Comparison of ENCODE assay signal across 11 cellular contexts in the genomic region with DNA sequence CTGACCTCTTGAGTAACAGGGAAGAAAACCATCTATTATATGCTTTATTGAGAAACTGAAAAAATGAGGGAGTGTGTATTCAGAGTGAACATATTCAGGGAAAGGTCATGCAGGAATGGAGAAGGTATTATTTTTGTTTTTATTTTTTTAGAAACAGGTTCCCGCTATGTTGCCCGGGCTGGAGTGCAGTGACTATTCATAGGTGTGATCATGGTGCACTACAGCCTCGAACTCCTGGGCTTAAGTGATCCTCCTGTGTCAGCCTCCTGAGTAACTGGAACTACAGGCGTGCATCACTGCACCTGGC. TPM values are rescaled to one million over a fixed set of nuclear protein-coding genes. Genes with fewer than 3 reads are reported as not detected.
A peak's percentile ranks its signal among the peaks of the same experiment; 100 is the strongest.
DNase-seq lines count a peak whose midpoint lies in the region; ATAC-seq, FAIRE-seq and TF ChIP-seq lines count a peak whose summit lies in the region.
"Had no signal": no experiment of that assay in that cellular context is flagged by ENCODE, and none has a peak within 500 bp of the region (broad histone marks: within the 10 kb centered on the region; RNA-seq: fewer than 3 reads in every experiment).

No MANE protein-coding gene starts in this region.

- in situ Hi-C loops in K562 (cut with MboI), result loop anchor here (5.0 kb wide), 2 partner anchors 142 to 427 kb away; no protein-coding TSS in a partner anchor

- no peak for DNase-seq in activated CD4-positive, alpha-beta T cell treated with anti-CD3 and anti-CD28 coated beads for 36 hours
- no peak for DNase-seq in activated CD4-positive, alpha-beta T cell treated with anti-CD3 and anti-CD28 coated beads, Interleukin-2, amount 10 ng/mL, durations not matched to agents 24 days and 14 days
- DNase-seq in HCT116 (ENCODE audit: low read depth, low spot score) (no peak), K562 (ENCODE audit: extremely low read depth in 1 of 4, low spot score in 3 of 4) (no peak), kidney tubule cell (ENCODE audit: low spot score) (no peak), DMS 273 treated with DMSO at 0.1 percent for 48 hours (lab: John Stamatoyannopoulos, UW) (no peak)
- DNase-seq in naive thymus-derived CD8-positive, alpha-beta T cell, result no peak

- TF ChIP-seq POLR2A in HCT116 (IDR thresholded peaks at IDR 0.05; ENCODE audit: borderline replicate concordance, extremely low read depth, insufficient read depth, insufficient read length) (no peak), K562 (conservative IDR thresholded peaks at IDR 0.05) (no peak)

- intact Hi-C loops in activated CD4-positive, alpha-beta T cell treated with anti-CD3 and anti-CD28 coated beads for 36 hours (cut with DNase I, micrococcal nuclease), result loop anchor here (1.0 to 10.0 kb wide), 4 partner anchors 140 to 426 kb away; no protein-coding TSS in a partner anchor
- intact Hi-C loops in activated CD4-positive, alpha-beta T cell treated with anti-CD3 and anti-CD28 coated beads, Interleukin-2, amount 10 ng/mL, durations not matched to agents 24 days and 14 days (cut with micrococcal nuclease), result loop anchor here (1.0 to 10.0 kb wide), 2 partner anchors 140 to 260 kb away; no protein-coding TSS in a partner anchor
- intact Hi-C loops in HCT116 (cut with micrococcal nuclease), result loop anchor here (1.0 to 10.0 kb wide), 4 partner anchors 140 to 427 kb away; a partner anchor contains a TSS
- intact Hi-C loops in K562 (cut with micrococcal nuclease), result loop anchor here (1.0 to 5.0 kb wide), 5 partner anchors 48 to 426 kb away; a partner anchor contains a TSS

- no peaks in the 10 kb centered on the region for H3K9me1 ChIP-seq in K562 (ENCODE audit: control insufficient read depth, insufficient read depth, low read length)

- H3K4me3 Mint-ChIP-seq in activated CD4-positive, alpha-beta T cell treated with anti-CD3 and anti-CD28 coated beads for 36 hours, result no peak overlapping the region
- no peak overlapping the region for H3K4me3 Mint-ChIP-seq in activated CD4-positive, alpha-beta T cell treated with anti-CD3 and anti-CD28 coated beads, Interleukin-2, amount 10 ng/mL, durations not matched to agents 24 days and 14 days
- no peak overlapping the region for H3K4me3 Mint-ChIP-seq in naive thymus-derived CD8-positive, alpha-beta T cell
- H3K4me3 Mint-ChIP-seq: endodermal cell had no signal

- peaks cover 5% of the 10 kb centered on the region for H3K36me3 Mint-ChIP-seq in activated CD4-positive, alpha-beta T cell treated with anti-CD3 and anti-CD28 coated beads for 36 hours (ENCODE audit: low read depth)
- peaks cover 8% of the 10 kb centered on the region for H3K36me3 Mint-ChIP-seq in activated CD4-positive, alpha-beta T cell treated with anti-CD3 and anti-CD28 coated beads, Interleukin-2, amount 10 ng/mL, durations not matched to agents 24 days and 14 days (ENCODE audit: low read depth)
- peaks cover 0 to 10% (median 0%) of the 10 kb centered on the region in 3 donors for H3K36me3 Mint-ChIP-seq in naive thymus-derived CD8-positive, alpha-beta T cell

- no peaks in the 10 kb centered on the region for H4K20me1 ChIP-seq in HCT116 (ENCODE audit: insufficient read depth)
- H4K20me1 ChIP-seq in K562 (replicated peaks; ENCODE audit: control insufficient read depth, insufficient read depth, low read length), result no peaks in the 10 kb centered on the region

- FAIRE-seq in K562 (lab: Jason Lieb, UNC), result no peak

- H3K9me3 Mint-ChIP-seq in activated CD4-positive, alpha-beta T cell treated with anti-CD3 and anti-CD28 coated beads for 36 hours (ENCODE audit: low read depth), result no peaks in the 10 kb centered on the region
- no peaks in the 10 kb centered on the region for H3K9me3 Mint-ChIP-seq in activated CD4-positive, alpha-beta T cell treated with anti-CD3 and anti-CD28 coated beads, Interleukin-2, amount 10 ng/mL, durations not matched to agents 24 days and 14 days
- H3K9me3 Mint-ChIP-seq in naive thymus-derived CD8-positive, alpha-beta T cell, result no peaks in the 10 kb centered on the region
- H3K9me3 Mint-ChIP-seq: endodermal cell had no signal

- H3K27me3 ChIP-seq in HCT116 (ENCODE audit: insufficient read depth, low read length) (no peaks in the 10 kb centered on the region), K562 (ENCODE audit: control insufficient read depth in 2 of 2, insufficient read depth in 2 of 2, low read length in 2 of 2) (no peaks in the 10 kb centered on the region)

- H3K79me2 ChIP-seq in HCT116 (ENCODE audit: insufficient read depth, low read length) (no peaks in the 10 kb centered on the region), K562 (ENCODE audit: control insufficient read depth, insufficient read depth, low read length) (no peaks in the 10 kb centered on the region)

- H3K9me2 ChIP-seq in HCT116 (ENCODE audit: insufficient read depth), result no peaks in the 10 kb centered on the region

- ATAC-seq in activated CD4-positive, alpha-beta T cell treated with anti-CD3 and anti-CD28 coated beads for 36 hours, result no peak
- ATAC-seq in HCT116 (peak; percentile 12; the same call in 1 of the 2 replicates), K562 (no peak), GM19035 (IDR thresholded peaks at IDR 0.05; ENCODE audit: unreplicated experiment) (no peak)
- no peak for ATAC-seq in naive thymus-derived CD8-positive, alpha-beta T cell

- H3K36me3 ChIP-seq in HCT116 (ENCODE audit: control insufficient read depth in 1 of 2, insufficient read depth in 2 of 2, low read length in 2 of 2) (0 out of 4 replicates have a peak, but pooled peaks cover 0 to 4% of the 10 kb centered on the region in 2 experiments), K562 (ENCODE audit: control insufficient read depth, insufficient read depth, low read length) (peaks cover 10% of the 10 kb centered on the region; the same call in 1 of the 3 replicates)
- H3K36me3 ChIP-seq: prostate gland had no signal

- no peak overlapping the region for H2AFZ ChIP-seq in HCT116 (ENCODE audit: low read depth, low read length, poor library complexity, severe bottlenecking)
- H2AFZ ChIP-seq in K562 (ENCODE audit: low read depth, low read length), result no peak overlapping the region
- H2AFZ ChIP-seq: GM23248 had no signal

- H3K27ac ChIP-seq in HCT116 (ENCODE audit: low read depth, low read length) (no peak overlapping the region), K562 (ENCODE audit: extremely low read depth, low read depth, low read length) (peak overlapping the region; percentile 51)
- H3K27ac ChIP-seq: GM23248, prostate gland had no signal

- TF ChIP-seq CTCF in HCT116 (IDR thresholded peaks at IDR 0.05 in 2 of 3, conservative IDR thresholded peaks at IDR 0.05 in 1 of 3; ENCODE audit: borderline replicate concordance in 1 of 3, insufficient read depth in 1 of 3, low read depth in 2 of 3, low read length in 2 of 3) (no peak), K562 (IDR thresholded peaks at IDR 0.05 in 2 of 3, conservative IDR thresholded peaks at IDR 0.05 in 1 of 3; ENCODE audit: insufficient read depth in 2 of 3, low read depth in 1 of 3, low read length in 3 of 3) (no peak)

- POLR2A ChIA-PET in activated CD4-positive, alpha-beta T cell treated with anti-CD3 and anti-CD28 coated beads for 36 hours (lab: Charles Lee), result no interaction called here
- POLR2A ChIA-PET in HCT116 (lab: Charles Lee) (interaction anchor here (0.7 to 1.4 kb wide), 2 partner anchors 9 to 156 kb away, joined by 3 read pairs; no protein-coding TSS in a partner anchor), K562 (lab: Yijun Ruan, JAX) (interaction anchor here (0.6 to 1.4 kb wide), 7 partner anchors 67 to 433 kb away, joined by 3 to 7 read pairs (median 3); no protein-coding TSS in a partner anchor)
- POLR2A ChIA-PET in naive thymus-derived CD8-positive, alpha-beta T cell (lab: Charles Lee), result interaction anchor here (0.6 to 2.8 kb wide), 3 partner anchors 9 to 139 kb away, joined by 3 to 13 read pairs (median 5); a partner anchor contains a TSS

- H3K9ac ChIP-seq in HCT116 (ENCODE audit: low read length), result no peak overlapping the region
- H3K9ac ChIP-seq in K562 (ENCODE audit: insufficient read depth in 1 of 2, low read depth in 2 of 2, low read length in 2 of 2), result no peak overlapping the region
- H3K9ac ChIP-seq: GM23248 had no signal

- peak overlapping the region; percentile 80 for H3K27ac Mint-ChIP-seq in activated CD4-positive, alpha-beta T cell treated with anti-CD3 and anti-CD28 coated beads for 36 hours
- H3K27ac Mint-ChIP-seq in activated CD4-positive, alpha-beta T cell treated with anti-CD3 and anti-CD28 coated beads, Interleukin-2, amount 10 ng/mL, durations not matched to agents 24 days and 14 days, result no peak overlapping the region
- peak overlapping the region; percentile 3 to 82 (median 74) for H3K27ac Mint-ChIP-seq in naive thymus-derived CD8-positive, alpha-beta T cell
- H3K27ac Mint-ChIP-seq: endodermal cell had no signal

- no peak for TF ChIP-seq RAD21 in HCT116 (IDR thresholded peaks at IDR 0.05; ENCODE audit: low read depth)
- no peak for TF ChIP-seq RAD21 in K562 (CRISPR knock-in tag; conservative IDR thresholded peaks at IDR 0.05 in 1 of 2, IDR thresholded peaks at IDR 0.05 in 1 of 2)

- no peaks in the 10 kb centered on the region for H3K4me1 ChIP-seq in HCT116 (ENCODE audit: control insufficient read depth in 1 of 2, insufficient read depth in 2 of 2, low read length in 2 of 2)
- peaks cover 16 to 27% of the 10 kb centered on the region in 2 experiments; a peak in 4 of 5 replicates for H3K4me1 ChIP-seq in K562 (replicated peaks in 1 of 2; ENCODE audit: control insufficient read depth in 2 of 2, insufficient read depth in 2 of 2, low read length in 2 of 2)
- H3K4me1 ChIP-seq: prostate gland had no signal

- BruUV-seq in HCT116 (replicated peaks; lab: Mats Ljungman, UMichigan), result no TSS peak
- no TSS peak for BruUV-seq in K562 (replicated peaks; lab: Mats Ljungman, UMichigan)

- H3K9me3 ChIP-seq in HCT116 (ENCODE audit: control insufficient read depth in 1 of 2, insufficient read depth in 1 of 2, low read depth in 1 of 2, low read length in 2 of 2), result no peaks in the 10 kb centered on the region
- H3K9me3 ChIP-seq in K562 (replicated peaks; ENCODE audit: control insufficient read depth, insufficient read depth, low read depth, low read length), result no peaks in the 10 kb centered on the region
- H3K9me3 ChIP-seq: prostate gland had no signal

- 46% methylated on average over 4 of the region's 4 CpGs for WGBS in K562 (ENCODE audit: insufficient coverage, low coverage, missing lambda C conversion rate)

- TF ChIP-seq EP300 in K562 (IDR thresholded peaks at IDR 0.05; ENCODE audit: low read length), result no peak

- CTCF ChIA-PET in activated CD4-positive, alpha-beta T cell treated with anti-CD3 and anti-CD28 coated beads for 36 hours (lab: Charles Lee), result interaction anchor here (0.6 to 3.9 kb wide), 15 partner anchors 10 to 235 kb away, joined by 3 to 32 read pairs (median 4); no protein-coding TSS in a partner anchor
- CTCF ChIA-PET in HCT116 (lab: Charles Lee) (interaction anchor here (0.7 to 2.9 kb wide), 8 partner anchors 17 to 449 kb away, joined by 3 to 22 read pairs (median 4); a partner anchor contains a TSS), K562 (lab: Yijun Ruan, JAX; ENCODE audit: low intra/inter-chr PET ratio) (interaction anchor here (0.5 to 3.7 kb wide), 8 partner anchors 48 to 427 kb away, joined by 3 to 73 read pairs (median 4); a partner anchor contains a TSS)

- no peak overlapping the region for H3K4me3 ChIP-seq in HCT116 (replicated peaks in 1 of 2; ENCODE audit: low read depth in 1 of 2, low read length in 2 of 2)
- no peak overlapping the region for H3K4me3 ChIP-seq in K562
- H3K4me3 ChIP-seq: GM23248, prostate gland had no signal

- RAD21 ChIA-PET in HCT116 (lab: Charles Lee; ENCODE audit: low non-redundant PET in 1 of 2, low total read pairs in 2 of 2, uncharacterized antibody in 2 of 2, unreplicated experiment in 2 of 2), result interaction anchor here in 1 of 2 experiments (1.0 kb wide), 1 partner anchor 139 kb away, joined by 3 read pairs; no protein-coding TSS in a partner anchor

- no peaks in the 10 kb centered on the region for H3K27me3 Mint-ChIP-seq in activated CD4-positive, alpha-beta T cell treated with anti-CD3 and anti-CD28 coated beads for 36 hours
- no peaks in the 10 kb centered on the region for H3K27me3 Mint-ChIP-seq in activated CD4-positive, alpha-beta T cell treated with anti-CD3 and anti-CD28 coated beads, Interleukin-2, amount 10 ng/mL, durations not matched to agents 24 days and 14 days
- no peaks in the 10 kb centered on the region for H3K27me3 Mint-ChIP-seq in naive thymus-derived CD8-positive, alpha-beta T cell

- H3K4me2 ChIP-seq in HCT116 (ENCODE audit: low read length), result no peak overlapping the region
- H3K4me2 ChIP-seq in K562 (ENCODE audit: insufficient read depth, low read length), result 0 out of 2 replicates have a peak overlapping the region, but pooled peaks have one; percentile 9

- H3K4me1 Mint-ChIP-seq in activated CD4-positive, alpha-beta T cell treated with anti-CD3 and anti-CD28 coated beads for 36 hours, result peaks cover 7% of the 10 kb centered on the region
- H3K4me1 Mint-ChIP-seq in activated CD4-positive, alpha-beta T cell treated with anti-CD3 and anti-CD28 coated beads, Interleukin-2, amount 10 ng/mL, durations not matched to agents 24 days and 14 days, result peaks cover 6% of the 10 kb centered on the region
- H3K4me1 Mint-ChIP-seq in naive thymus-derived CD8-positive, alpha-beta T cell, result peaks cover 2 to 27% (median 13%) of the 10 kb centered on the region in 4 donors

RNA-seq across cellular contexts. Expression of a gene that starts 8.7 kb away (rescaled TPM):
- total RNA-seq in activated CD4-positive, alpha-beta T cell treated with anti-CD3 and anti-CD28 coated beads for 36 hours, result 10 to 100 TPM; 24.9 to 25.6 TPM
- total RNA-seq in activated CD4-positive, alpha-beta T cell treated with anti-CD3 and anti-CD28 coated beads, Interleukin-2, amount 10 ng/mL, durations not matched to agents 24 days and 14 days, result 28.5 and 32.9 TPM in 2 replicates
- total RNA-seq in HCT116 (2021; ENCODE audit: unreplicated experiment) (35.3 TPM), K562 (2014; rRNA removed) (41.3 and 41.5 TPM in 2 replicates), K562 (2014; rRNA removed; fragmentation: Illumina TruSeq; extraction: Trizol) (8.8 and 10.6 TPM in 2 replicates), K562 (2015; rRNA removed; fragmentation: Illumina TruSeq; extraction: Trizol) (17.8 and 18.7 TPM in 2 replicates), K562 (2021) (26.3 and 27.7 TPM in 2 replicates)
- polyA plus RNA-seq in HCT116 (2012), result 35.0 and 37.5 TPM in 2 replicates
- total RNA-seq in K562 (2011; cell fraction: chromatin; rRNA removed; ENCODE audit: low replicate concordance), result 20.0 and 55.8 TPM in 2 replicates
- total RNA-seq in K562 (2011; cell fraction: nucleolus; rRNA removed), result 76.0 and 85.1 TPM in 2 replicates
- total RNA-seq in K562 (2011; cell fraction: nucleoplasm; rRNA removed), result 47.9 and 52.4 TPM in 2 replicates
- polyA plus RNA-seq in K562 (2011; rRNA removed) (13.9 and 25.0 TPM in 2 replicates), K562 (2014; fragmentation: Illumina TruSeq; extraction: Trizol) (15.1 and 20.9 TPM in 2 replicates), K562 (2014; fragmentation: Nextera tagmentation; extraction: Ambion mirVana) (1 to 10 TPM in 1 of 2 experiments, under 1 TPM in 1; 0.75 to 3.0 TPM), K562 (2014; rRNA removed) (31.1 and 31.9 TPM in 2 replicates)
- polyA plus RNA-seq in K562 (2011; cell fraction: cytosol; rRNA removed), result 36.6 and 88.7 TPM in 2 replicates
- 50.0 and 76.3 TPM in 2 replicates for polyA plus RNA-seq in K562 (2011; cell fraction: nucleus; rRNA removed)
- polyA plus RNA-seq in K562 (2012), result 24.5 and 28.6 TPM in 2 replicates
- 6.2 and 7.5 TPM in 2 replicates for polyA minus RNA-seq in K562 (2011; rRNA and poly(A)+ RNA removed)
- 16.9 and 20.8 TPM in 2 replicates for polyA minus RNA-seq in K562 (2011; cell fraction: cytosol; rRNA and poly(A)+ RNA removed)
- polyA minus RNA-seq in K562 (2011; cell fraction: nucleus; rRNA and poly(A)+ RNA removed), result 22.8 and 26.4 TPM in 2 replicates
- 10 to 100 TPM; 32.2 to 32.9 TPM for total RNA-seq in naive thymus-derived CD8-positive, alpha-beta T cell
- polyA plus RNA-seq in naive thymus-derived CD8-positive, alpha-beta T cell, result 10 to 100 TPM; 18.1 to 27.1 (median 18.4) TPM

RNA-seq across cellular contexts. Expression of a gene that starts 22.4 kb away (rescaled TPM):
- total RNA-seq in activated CD4-positive, alpha-beta T cell treated with anti-CD3 and anti-CD28 coated beads for 36 hours, result 10 to 100 TPM; 19.2 to 22.7 TPM
- total RNA-seq in activated CD4-positive, alpha-beta T cell treated with anti-CD3 and anti-CD28 coated beads, Interleukin-2, amount 10 ng/mL, durations not matched to agents 24 days and 14 days, result 51.9 and 55.6 TPM in 2 replicates
- total RNA-seq in HCT116 (2021; ENCODE audit: unreplicated experiment) (55.4 TPM), K562 (2014; rRNA removed) (41.3 and 53.0 TPM in 2 replicates), K562 (2014; rRNA removed; fragmentation: Illumina TruSeq; extraction: Trizol) (1.1 and 1.5 TPM in 2 replicates), K562 (2015; rRNA removed; fragmentation: Illumina TruSeq; extraction: Trizol) (19.4 and 23.0 TPM in 2 replicates), K562 (2021) (59.5 and 60.1 TPM in 2 replicates)
- 28.7 and 30.2 TPM in 2 replicates for polyA plus RNA-seq in HCT116 (2012)
- total RNA-seq in K562 (2011; cell fraction: chromatin; rRNA removed; ENCODE audit: low replicate concordance), result 6.4 and 27.6 TPM in 2 replicates
- 47.9 and 52.9 TPM in 2 replicates for total RNA-seq in K562 (2011; cell fraction: nucleolus; rRNA removed)
- 13.7 and 16.8 TPM in 2 replicates for total RNA-seq in K562 (2011; cell fraction: nucleoplasm; rRNA removed)
- polyA plus RNA-seq in K562 (2011; rRNA removed) (6.7 and 11.3 TPM in 2 replicates), K562 (2014; fragmentation: Illumina TruSeq; extraction: Trizol) (1.1 and 9.0 TPM in 2 replicates), K562 (2014; fragmentation: Nextera tagmentation; extraction: Ambion mirVana) (under 1 TPM; 0.10 to 0.14 TPM), K562 (2014; rRNA removed) (31.5 and 32.3 TPM in 2 replicates)
- polyA plus RNA-seq in K562 (2011; cell fraction: cytosol; rRNA removed), result 17.4 and 75.5 TPM in 2 replicates
- 36.1 and 82.9 TPM in 2 replicates for polyA plus RNA-seq in K562 (2011; cell fraction: nucleus; rRNA removed)
- polyA plus RNA-seq in K562 (2012), result 18.4 and 21.2 TPM in 2 replicates
- polyA minus RNA-seq in K562 (2011; rRNA and poly(A)+ RNA removed), result 1.4 and 3.4 TPM in 2 replicates
- polyA minus RNA-seq in K562 (2011; cell fraction: cytosol; rRNA and poly(A)+ RNA removed), result 23.3 and 29.6 TPM in 2 replicates
- polyA minus RNA-seq in K562 (2011; cell fraction: nucleus; rRNA and poly(A)+ RNA removed), result 12.9 and 13.5 TPM in 2 replicates
- 1 to 10 TPM; 1.2 to 1.3 TPM for total RNA-seq in naive thymus-derived CD8-positive, alpha-beta T cell
- under 1 TPM in 2 of 3 donors, not detected in 1; 0.09 to 0.12 TPM for polyA plus RNA-seq in naive thymus-derived CD8-positive, alpha-beta T cell
